14 cellular contexts compared by ENCODE assay signal in the genomic region with DNA sequence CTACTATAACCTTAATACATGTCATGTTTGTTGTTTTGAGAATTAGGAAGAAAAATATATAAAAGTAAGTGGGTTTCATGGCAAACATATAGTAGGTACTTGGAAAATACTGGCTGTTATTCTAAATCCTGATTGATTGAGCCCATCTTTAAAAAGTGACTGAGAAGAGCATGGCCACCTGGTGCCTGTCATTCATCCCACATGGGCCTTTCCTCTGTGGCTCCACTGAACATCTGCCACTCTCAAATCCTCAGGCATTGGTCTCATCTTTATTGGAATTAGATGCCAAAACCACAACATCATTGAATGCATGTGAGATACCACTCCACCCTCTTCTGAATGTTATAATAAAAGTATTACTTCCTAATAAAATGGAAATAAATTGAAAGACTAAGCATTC.
"Had no signal": no experiment of that assay in that cellular context is flagged by ENCODE, and none has a peak within 500 bp of the region (broad histone marks: within the 10 kb centered on the region; RNA-seq: fewer than 3 reads in every experiment).

No MANE protein-coding gene starts in this region.

- H3K27me3 ChIP-seq: left lung, neutrophil had no signal

- H3K36me3 ChIP-seq: left lung, neutrophil had no signal

- H3K27ac ChIP-seq: left lung, neutrophil, parathyroid adenoma had no signal

- DNase-seq: activated CD4-positive, alpha-beta memory T cell treated with anti-CD3 and anti-CD28 coated beads for 36 hours; activated CD8-positive, alpha-beta memory T cell treated with anti-CD3 and anti-CD28 coated beads, Interleukin-2, amount 10 ng/mL, durations not matched to agents 7 days and 5 days; activated effector memory CD4-positive, alpha-beta T cell treated with Interleukin-2 at 50 U/mL for 16 hours; activated naive CD4-positive, alpha-beta T cell treated with anti-CD3 and anti-CD28 coated beads, Interleukin-2, amount 50 U/mL, for 16 hours; activated T-cell treated with anti-CD3 and anti-CD28 coated beads, Interleukin-2, amount 50 U/mL, for 24 hours; hypothalamus; kidney; left lung; mucosa of descending colon; natural killer cell; stimulated activated naive CD8-positive, alpha-beta T cell treated with anti-CD3 and anti-CD28 coated beads, Interleukin-15, Interleukin-2, amounts not matched to agents 100 U/mL and 50 U/mL, for 24 hours; trophoblast cell had no signal

- H3K4me1 ChIP-seq: parathyroid adenoma had no signal

- H3K4me3 ChIP-seq: left lung, mucosa of descending colon had no signal

- H3K9me3 ChIP-seq: left lung, mucosa of descending colon, neutrophil had no signal
